13 cellular contexts compared by ENCODE assay signal in genomic region chr15:55907797-55908196, GRCh38.
A peak's percentile ranks its signal among the peaks of the same experiment; 100 is the strongest.
DNase-seq lines count a peak whose midpoint lies in the region; ATAC-seq and TF ChIP-seq lines count a peak whose summit lies in the region.
"Had no signal": no experiment of that assay in that cellular context is flagged by ENCODE, and none has a peak within 500 bp of the region (broad histone marks: within the 10 kb centered on the region; RNA-seq: fewer than 3 reads in every experiment).

No MANE protein-coding gene starts in this region.

- H3K27ac Mint-ChIP-seq in nephron progenitor cell (no peak overlapping the region), T-cell (no peak overlapping the region)
- H3K27ac Mint-ChIP-seq: naive thymus-derived CD4-positive, alpha-beta T cell had no signal

- POLR2A ChIA-PET in T-cell (lab: Charles Lee): interaction anchor here in 1 of 2 donors (0.6 kb wide), 1 partner anchor 782 kb away, joined by 4 read pairs; no protein-coding TSS in a partner anchor

- no peaks in the 10 kb centered on the region for H3K4me1 Mint-ChIP-seq in nephron progenitor cell
- H3K4me1 Mint-ChIP-seq in T-cell: no peaks in the 10 kb centered on the region

- DNase-seq in H4 (ENCODE audit: low spot score) (peak; percentile 62), fibroblast of the conjunctiva (ENCODE audit: low read depth) (peak; percentile 77), skeletal muscle cell (ENCODE audit: low read depth) (peak; percentile 92), nephron progenitor cell (no peak), T-cell (no peak), iPS-NIHi11 (ENCODE audit: low spot score) (no peak)
- no peak for DNase-seq in activated CD8-positive, alpha-beta memory T cell treated with anti-CD3 and anti-CD28 coated beads, Interleukin-2, amount 50 U/mL, for 4 hours
- DNase-seq: hippocampal formation; naive thymus-derived CD4-positive, alpha-beta T cell; NCI-H2029 treated with DMSO at 0.1 percent for 48 hours; stimulated activated CD4-positive, alpha-beta T cell treated with anti-CD3 and anti-CD28 coated beads, Interleukin-2, amount 100 ng/mL, for 48 hours had no signal

- H3K27me3 Mint-ChIP-seq in nephron progenitor cell (ENCODE audit: low read depth, poor library complexity) (peaks cover 4% of the 10 kb centered on the region), T-cell (no peaks in the 10 kb centered on the region)
- H3K27me3 Mint-ChIP-seq: naive thymus-derived CD4-positive, alpha-beta T cell had no signal

- no peak overlapping the region for H3K4me3 Mint-ChIP-seq in nephron progenitor cell
- H3K4me3 Mint-ChIP-seq in T-cell: no peak overlapping the region
- H3K4me3 Mint-ChIP-seq: naive thymus-derived CD4-positive, alpha-beta T cell had no signal

- TF ChIP-seq CTCF in nephron progenitor cell (IDR thresholded peaks at IDR 0.05): no peak

- CTCF ChIA-PET in T-cell (lab: Charles Lee): no interaction called here

- ATAC-seq in SK-N-SH treated with all-trans-retinoic acid at 6 μM for 48 hours: peak; percentile 93
- no peak for ATAC-seq in T-cell (replicated peaks in 1 of 4)
- ATAC-seq: naive thymus-derived CD4-positive, alpha-beta T cell had no signal

- H3K9me3 Mint-ChIP-seq in nephron progenitor cell (no peaks in the 10 kb centered on the region), T-cell (no peaks in the 10 kb centered on the region)

- no peaks in the 10 kb centered on the region for H3K36me3 Mint-ChIP-seq in nephron progenitor cell (ENCODE audit: low read depth)
- H3K36me3 Mint-ChIP-seq in T-cell: no peaks in the 10 kb centered on the region
- H3K36me3 Mint-ChIP-seq: naive thymus-derived CD4-positive, alpha-beta T cell had no signal

- no peak overlapping the region for H3K4me3 ChIP-seq in skeletal muscle cell (ENCODE audit: low read depth, low read length)
- H3K4me3 ChIP-seq: cardiac muscle cell had no signal

TF ChIP-seq in SK-N-SH treated with all-trans-retinoic acid at 6 μM for 48 hours, 23 proteins besides CTCF, POLR2A, EP300 and RAD21:
- no peak for TF ChIP-seq CSDC2 (CRISPR knock-in tag; IDR thresholded peaks at IDR 0.05)
- no peak for TF ChIP-seq BACH2 (CRISPR knock-in tag; IDR thresholded peaks at IDR 0.05; ENCODE audit: borderline replicate concordance)
- no peak for TF ChIP-seq ZNF8 (CRISPR knock-in tag; IDR thresholded peaks at IDR 0.05)
- no peak for TF ChIP-seq ZFP3 (CRISPR knock-in tag; IDR thresholded peaks at IDR 0.05)
- TF ChIP-seq TOX (CRISPR knock-in tag; IDR thresholded peaks at IDR 0.05; ENCODE audit: borderline replicate concordance): peak; percentile 76
- peak; percentile 77 for TF ChIP-seq ISL1 (CRISPR knock-in tag; IDR thresholded peaks at IDR 0.05)

Comparison
In these comparisons a context has a peak if more than half of its experiments do, and no peak if none do; other contexts are left out.
1. DNase-seq: peak in H4 (single experiment), fibroblast of the conjunctiva (single experiment) and skeletal muscle cell (single experiment); none in nephron progenitor cell (single experiment), T-cell (0 of 34), iPS-NIHi11 (single experiment) and activated CD8-positive, alpha-beta memory T cell treated with anti-CD3 and anti-CD28 coated beads, Interleukin-2, amount 50 U/mL, for 4 hours (single experiment).